ENCODE assay signal across 17 cellular contexts in the genomic region with DNA sequence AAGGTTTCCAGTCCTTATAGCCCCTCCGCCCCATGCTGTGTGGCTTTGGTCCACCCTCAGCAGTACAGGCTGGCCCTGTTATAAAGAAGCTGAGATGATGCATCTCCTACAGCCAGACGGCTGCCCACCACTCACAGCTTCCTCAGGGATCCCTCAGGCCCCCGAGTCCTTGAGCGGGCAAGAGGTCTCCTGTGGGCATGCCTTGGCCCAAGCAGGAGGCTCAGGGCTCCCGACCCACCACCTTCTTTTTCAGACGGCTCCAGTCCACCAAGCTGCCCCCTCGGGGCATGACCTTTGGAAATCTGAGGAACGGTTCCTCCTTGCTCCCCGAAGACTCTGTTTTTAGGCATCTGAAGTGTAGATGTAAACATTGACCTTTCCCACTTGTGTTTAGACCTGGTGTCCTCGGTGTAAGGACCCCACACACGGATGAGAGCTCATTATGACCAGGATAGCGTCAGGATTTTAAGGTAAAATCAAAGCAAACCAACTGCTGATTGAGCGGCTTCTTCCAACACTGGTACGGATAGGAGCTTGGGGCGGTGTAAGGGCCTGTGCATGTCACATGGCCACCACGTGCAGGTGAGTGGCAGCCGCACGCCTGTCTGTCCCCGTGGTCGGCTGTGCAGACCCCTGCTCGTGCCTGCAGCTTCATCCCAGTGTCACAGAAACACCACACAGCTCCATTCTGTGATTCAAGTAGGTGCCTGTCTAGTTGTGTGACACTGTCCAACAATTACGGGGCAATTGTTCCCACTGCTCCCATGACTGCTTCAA.
A peak's percentile ranks its signal among the peaks of the same experiment; 100 is the strongest.
DNase-seq lines count a peak whose midpoint lies in the region; ATAC-seq and TF ChIP-seq lines count a peak whose summit lies in the region.
"Had no signal": no experiment of that assay in that cellular context is flagged by ENCODE, and none has a peak within 500 bp of the region (broad histone marks: within the 10 kb centered on the region; RNA-seq: fewer than 3 reads in every experiment).

No MANE protein-coding gene starts in this region.

- H3K4me2 ChIP-seq in BLaER1 treated with 17β-estradiol and CSF1 and Interleukin-3, amounts not matched to agents 10 nM and 100 nM: peak overlapping the region; percentile 61 to 93 (median 81)

- peaks cover 0 to 8% (median 3%) of the 10 kb centered on the region in 11 experiments; a peak in 8 of 22 replicates for H3K36me3 ChIP-seq in BLaER1 treated with 17β-estradiol and CSF1 and Interleukin-3, amounts not matched to agents 10 nM and 100 nM
- H3K36me3 ChIP-seq in H7 (replicated peaks; ENCODE audit: control insufficient read depth, insufficient read depth, low read length) (no peaks in the 10 kb centered on the region), lower lobe of right lung (no peaks in the 10 kb centered on the region), sigmoid colon (no peaks in the 10 kb centered on the region), tibial nerve (peaks cover 0 to 39% (median 0%) of the 10 kb centered on the region in 3 donors)
- H3K36me3 ChIP-seq: HAP-1 had no signal

- TF ChIP-seq POLR2A in sigmoid colon (IDR thresholded peaks at IDR 0.05) (no peak), tibial nerve (IDR thresholded peaks at IDR 0.05) (no peak)

- H3K4me3 ChIP-seq in BLaER1 treated with 17β-estradiol and CSF1 and Interleukin-3, amounts not matched to agents 10 nM and 100 nM: no peak overlapping the region
- H3K4me3 ChIP-seq in H7 (ENCODE audit: insufficient read depth, low read depth, low read length) (no peak overlapping the region), lower lobe of right lung (no peak overlapping the region), sigmoid colon (no peak overlapping the region), tibial nerve (no peak overlapping the region)
- H3K4me3 ChIP-seq: HAP-1 had no signal

- WGBS in sigmoid colon, 2 donors: 93 to 95% methylated on average over 22 of the region's 22 CpGs
- 89% methylated on average over 20 to 22 of the region's 22 CpGs for WGBS in tibial nerve, 2 donors

- peaks cover 55 to 93% (median 91%) of the 10 kb centered on the region in 10 experiments for H3K4me1 ChIP-seq in BLaER1 treated with 17β-estradiol and CSF1 and Interleukin-3, amounts not matched to agents 10 nM and 100 nM
- peaks cover 6% of the 10 kb centered on the region for H3K4me1 ChIP-seq in lower lobe of right lung
- peaks cover 0 to 42% (median 37%) of the 10 kb centered on the region in 4 donors for H3K4me1 ChIP-seq in sigmoid colon
- H3K4me1 ChIP-seq in tibial nerve: peaks cover 0 to 22% (median 7%) of the 10 kb centered on the region in 4 donors
- H3K4me1 ChIP-seq: HAP-1 had no signal

- DNase-seq in H7 (peak; percentile 39), lower lobe of right lung (peak; percentile 40), sigmoid colon (peak; percentile 48), tibial nerve (ENCODE audit: low spot score in 2 of 2) (no peak)
- DNase-seq: ACHN, DMS79 treated with DMSO at 0.1 percent for 48 hours, Karpas-422, NCI-H1417 treated with DMSO at 0.1 percent for 48 hours, NCI-H187 treated with DMSO at 0.1 percent for 48 hours, NCI-H226, NCI-H524, NCI-H82, OCI-M1 had no signal

- no peak for TF ChIP-seq CTCF in lower lobe of right lung (IDR thresholded peaks at IDR 0.05)
- no peak for TF ChIP-seq CTCF in sigmoid colon (IDR thresholded peaks at IDR 0.05)
- no peak for TF ChIP-seq CTCF in tibial nerve (IDR thresholded peaks at IDR 0.05)

- H3K27ac ChIP-seq in BLaER1 treated with 17β-estradiol and CSF1 and Interleukin-3, amounts not matched to agents 10 nM and 100 nM: peak overlapping the region in 10 of 11 experiments; percentile 7 to 83 (median 64); a peak in 18 of 22 replicates
- H3K27ac ChIP-seq in lower lobe of right lung (no peak overlapping the region), sigmoid colon (no peak overlapping the region), tibial nerve (no peak overlapping the region)

- no peak for ATAC-seq in lower lobe of right lung
- ATAC-seq in HG03439 (IDR thresholded peaks at IDR 0.05; ENCODE audit: unreplicated experiment): no peak
- no peak for ATAC-seq in HG02970 (IDR thresholded peaks at IDR 0.05; ENCODE audit: low FRiP score, unreplicated experiment)

- H4K20me1 ChIP-seq in BLaER1 treated with 17β-estradiol and CSF1 and Interleukin-3, amounts not matched to agents 10 nM and 100 nM: peaks cover 0 to 3% (median 0%) of the 10 kb centered on the region in 11 experiments; a peak in 1 of 22 replicates

- no peaks in the 10 kb centered on the region for H3K9me3 ChIP-seq in BLaER1 treated with 17β-estradiol and CSF1 and Interleukin-3, amounts not matched to agents 10 nM and 100 nM (replicated peaks in 1 of 11)
- no peaks in the 10 kb centered on the region for H3K9me3 ChIP-seq in lower lobe of right lung
- no peaks in the 10 kb centered on the region for H3K9me3 ChIP-seq in sigmoid colon
- no peaks in the 10 kb centered on the region for H3K9me3 ChIP-seq in tibial nerve
- H3K9me3 ChIP-seq: HAP-1 had no signal

- intact Hi-C loops in lower lobe of right lung (cut with DNase I) (no loop called here), sigmoid colon (cut with DNase I) (loop anchor here (5.0 to 10.0 kb wide), 2 partner anchors 42 to 606 kb away; no protein-coding TSS in a partner anchor)

- peak overlapping the region in 10 of 11 experiments; percentile 9 to 58 (median 29); a peak in 9 of 22 replicates for H3K9ac ChIP-seq in BLaER1 treated with 17β-estradiol and CSF1 and Interleukin-3, amounts not matched to agents 10 nM and 100 nM

- H3K27me3 ChIP-seq in BLaER1 treated with 17β-estradiol and CSF1 and Interleukin-3, amounts not matched to agents 10 nM and 100 nM: no peaks in the 10 kb centered on the region
- H3K27me3 ChIP-seq in H7 (ENCODE audit: control insufficient read depth, insufficient read depth, low read length): no peaks in the 10 kb centered on the region
- H3K27me3 ChIP-seq in lower lobe of right lung (ENCODE audit: low read depth): no peaks in the 10 kb centered on the region
- no peaks in the 10 kb centered on the region for H3K27me3 ChIP-seq in sigmoid colon
- H3K27me3 ChIP-seq in tibial nerve: no peaks in the 10 kb centered on the region

- TF ChIP-seq EP300 in sigmoid colon (IDR thresholded peaks at IDR 0.05) (no peak), tibial nerve (IDR thresholded peaks at IDR 0.05) (no peak)

Comparison
In these comparisons a context has a peak if more than half of its experiments do, and no peak if none do; other contexts are left out.
1. H3K27ac ChIP-seq: peak in BLaER1 treated with 17β-estradiol and CSF1 and Interleukin-3, amounts not matched to agents 10 nM and 100 nM (10 of 11); none in lower lobe of right lung (single experiment), sigmoid colon (0 of 4) and tibial nerve (0 of 4).
2. DNase-seq: peak in H7 (single experiment), lower lobe of right lung (single experiment) and sigmoid colon (single experiment); none in tibial nerve (0 of 2).